Comparison of ENCODE assay signal across 9 cellular contexts in genomic region chr5:78527054-78527884, GRCh38.
DNase-seq lines count a peak whose midpoint lies in the region; FAIRE-seq and TF ChIP-seq lines count a peak whose summit lies in the region.
"Had no signal": no experiment of that assay in that cellular context is flagged by ENCODE, and none has a peak within 500 bp of the region (broad histone marks: within the 10 kb centered on the region; RNA-seq: fewer than 3 reads in every experiment).

No MANE protein-coding gene starts in this region.

- no peak overlapping the region for H3K4me3 ChIP-seq in endodermal cell (ENCODE audit: low read length)
- peak overlapping the region in 1 of 2 experiments; percentile 7 for H3K4me3 ChIP-seq in mesenchymal stem cell (ENCODE audit: insufficient read depth in 1 of 2, low read depth in 1 of 2, low read length in 2 of 2)

- H2BK12ac ChIP-seq in mesenchymal stem cell (ENCODE audit: low read length in 2 of 2) = peak overlapping the region in 1 of 2 experiments; percentile 54

- no peak overlapping the region for H2BK15ac ChIP-seq in mesenchymal stem cell (ENCODE audit: low read depth, poor library complexity, severe bottlenecking)

- H3K23ac ChIP-seq in mesenchymal stem cell (ENCODE audit: low read length in 2 of 2) = no peak overlapping the region

- H3K4me1 ChIP-seq in endodermal cell (ENCODE audit: control insufficient read depth, insufficient read depth, low read length) (peaks cover 34% of the 10 kb centered on the region), mesenchymal stem cell (ENCODE audit: control insufficient read depth, insufficient read depth, low read depth, low read length) (peaks cover 10% of the 10 kb centered on the region)

- no peak overlapping the region for H4K91ac ChIP-seq in mesenchymal stem cell (ENCODE audit: low read length)

- no peak overlapping the region for H3K27ac ChIP-seq in endodermal cell (ENCODE audit: low read depth, low read length)
- no peak overlapping the region for H3K27ac ChIP-seq in mesenchymal stem cell (ENCODE audit: low read length, poor library complexity, severe bottlenecking)

- H3K27me3 ChIP-seq in endodermal cell (ENCODE audit: control insufficient read depth, insufficient read depth, low read length, poor library complexity, severe bottlenecking) (no peaks in the 10 kb centered on the region), mesenchymal stem cell (ENCODE audit: control insufficient read depth in 1 of 2, insufficient read depth in 1 of 2, low read length in 2 of 2) (no peaks in the 10 kb centered on the region)

- H3K9me3 ChIP-seq in endodermal cell (ENCODE audit: control insufficient read depth, low read length) = no peaks in the 10 kb centered on the region
- H3K9me3 ChIP-seq in mesenchymal stem cell (ENCODE audit: control insufficient read depth, low read length) = no peaks in the 10 kb centered on the region

- no peak overlapping the region for H2AFZ ChIP-seq in mesenchymal stem cell (ENCODE audit: low read depth, low read length)

- DNase-seq in NCI-H748 (lab: John Stamatoyannopoulos, UW; ENCODE audit: unreplicated experiment) (peak; percentile 23), NCI-H748 treated with DMSO at 0.1 percent for 48 hours (lab: John Stamatoyannopoulos, UW) (no peak), endodermal cell (peak; percentile 70), mesenchymal stem cell (peak; percentile 99), urothelium cell line (ENCODE audit: low spot score) (peak; percentile 28)
- no peak for DNase-seq in stimulated activated CD4-positive, alpha-beta T cell treated with anti-CD3 and anti-CD28 coated beads, Interleukin-15, amount 100 ng/mL, for 24 hours
- DNase-seq in activated CD4-positive, alpha-beta T cell treated with anti-CD3 and anti-CD28 coated beads for 1 hour = no peak
- DNase-seq in stimulated activated CD4-positive, alpha-beta T cell treated with anti-CD3 and anti-CD28 coated beads, Interleukin-2, amount 100 ng/mL, for 24 hours = no peak
- DNase-seq: activated B cell treated with CpG ODN at 0.5 μM for 24 hours had no signal

- H3K27me3 Mint-ChIP-seq in endodermal cell (ENCODE audit: insufficient read depth) = no peaks in the 10 kb centered on the region
- H3K27me3 Mint-ChIP-seq: activated B cell treated with CpG ODN at 0.5 μM for 24 hours had no signal

- H4K8ac ChIP-seq in mesenchymal stem cell (ENCODE audit: low read length) = no peak overlapping the region

- no peak overlapping the region for H3K14ac ChIP-seq in mesenchymal stem cell (ENCODE audit: low read length in 2 of 2)

- peaks cover 11% of the 10 kb centered on the region for H3K79me1 ChIP-seq in mesenchymal stem cell (replicated peaks; ENCODE audit: low read length, poor library complexity, severe bottlenecking)

- no peak overlapping the region for H2AK5ac ChIP-seq in mesenchymal stem cell (ENCODE audit: low read length, severe bottlenecking)

- no peaks in the 10 kb centered on the region for H3K9me3 Mint-ChIP-seq in endodermal cell
- H3K9me3 Mint-ChIP-seq: activated B cell treated with CpG ODN at 0.5 μM for 24 hours had no signal

- H3K36me3 Mint-ChIP-seq in endodermal cell (ENCODE audit: low read depth) = peaks cover 38% of the 10 kb centered on the region

- FAIRE-seq in urothelium cell line (lab: Jason Lieb, UNC) = no peak

- H2BK5ac ChIP-seq in mesenchymal stem cell (ENCODE audit: low read depth, low read length, poor library complexity, severe bottlenecking) = no peak overlapping the region

- peak overlapping the region; percentile 52 for H3K27ac Mint-ChIP-seq in endodermal cell
- H3K27ac Mint-ChIP-seq: activated B cell treated with CpG ODN at 0.5 μM for 24 hours had no signal

- H3K36me3 ChIP-seq in endodermal cell (ENCODE audit: control insufficient read depth, insufficient read depth, low read length) (peaks cover 25% of the 10 kb centered on the region), mesenchymal stem cell (ENCODE audit: control insufficient read depth in 1 of 2, insufficient read depth in 2 of 2, low read depth in 1 of 2, low read length in 2 of 2) (peaks cover 0 to 8% of the 10 kb centered on the region in 2 experiments)

- H3K4ac ChIP-seq in mesenchymal stem cell (ENCODE audit: low read depth in 1 of 2, low read length in 2 of 2) = peak overlapping the region in 1 of 2 experiments; percentile 71

- no peak overlapping the region for H3K4me3 Mint-ChIP-seq in endodermal cell
- H3K4me3 Mint-ChIP-seq: activated B cell treated with CpG ODN at 0.5 μM for 24 hours had no signal

- H3K18ac ChIP-seq in mesenchymal stem cell (ENCODE audit: low read depth in 1 of 2, low read length in 2 of 2) = no peak overlapping the region

- no peak for TF ChIP-seq CTCF in endodermal cell (conservative IDR thresholded peaks at IDR 0.05)

- no peak overlapping the region for H3K4me2 ChIP-seq in mesenchymal stem cell (ENCODE audit: low read length, poor library complexity, severe bottlenecking)

- H3K9ac ChIP-seq in endodermal cell (ENCODE audit: extremely low read depth, low read length, poor library complexity, severe bottlenecking) (no peak overlapping the region), mesenchymal stem cell (ENCODE audit: low read length) (peak overlapping the region; percentile 94)

- 58 to 77% methylated on average over 5 to 9 of the region's 9 CpGs for WGBS in endodermal cell (ENCODE audit: insufficient coverage in 1 of 2, insufficient read length in 1 of 2), 2 experiments
- 26% methylated on average over 8 of the region's 9 CpGs for WGBS in mesenchymal stem cell

- peaks cover 64% of the 10 kb centered on the region for H3K4me1 Mint-ChIP-seq in endodermal cell

- H2BK120ac ChIP-seq in mesenchymal stem cell (ENCODE audit: low read depth, low read length) = no peak overlapping the region

Comparison
In these comparisons a context has a peak if more than half of its experiments do, and no peak if none do; other contexts are left out.
1. DNase-seq: peak in NCI-H748 (single experiment), endodermal cell (single experiment), mesenchymal stem cell (single experiment) and urothelium cell line (single experiment); none in NCI-H748 treated with DMSO at 0.1 percent for 48 hours (single experiment), stimulated activated CD4-positive, alpha-beta T cell treated with anti-CD3 and anti-CD28 coated beads, Interleukin-15, amount 100 ng/mL, for 24 hours (single experiment), activated CD4-positive, alpha-beta T cell treated with anti-CD3 and anti-CD28 coated beads for 1 hour (single experiment) and stimulated activated CD4-positive, alpha-beta T cell treated with anti-CD3 and anti-CD28 coated beads, Interleukin-2, amount 100 ng/mL, for 24 hours (0 of 2).